Comparison of ENCODE assay signal across 1 cellular context in genomic region chr20:1472556-1473243, GRCh38.
TF ChIP-seq lines count a peak whose summit lies in the region.

No MANE protein-coding gene starts in this region.

TF ChIP-seq in GM12878, 131 proteins besides CTCF, POLR2A, EP300 and RAD21:
- TF ChIP-seq SPI1 (IDR thresholded peaks at IDR 0.05; ENCODE audit: borderline replicate concordance, insufficient read depth, low read depth, low read length) = peak; percentile 76; the same call in 1 of the 2 replicates
- TF ChIP-seq PKNOX1 (IDR thresholded peaks at IDR 0.05) = no peak
